ENCODE assay signal across 29 cellular contexts in the genomic region with DNA sequence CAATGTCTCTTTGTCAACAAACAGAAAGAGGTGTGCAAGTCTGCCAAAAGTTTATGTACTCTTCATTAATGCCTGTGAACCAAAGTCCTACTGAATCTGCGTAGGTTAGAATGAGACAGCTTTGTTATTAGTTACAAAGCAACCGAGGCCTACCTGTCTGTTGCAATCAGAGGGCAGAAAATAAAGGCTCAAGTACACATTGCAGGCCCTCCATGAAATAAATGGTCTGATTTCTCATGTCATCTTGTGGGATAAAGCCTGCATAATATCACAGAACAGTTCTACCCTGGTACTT.
"Had no signal": no experiment of that assay in that cellular context is flagged by ENCODE, and none has a peak within 500 bp of the region (broad histone marks: within the 10 kb centered on the region; RNA-seq: fewer than 3 reads in every experiment).

No MANE protein-coding gene starts in this region.

- H3K4me1 ChIP-seq: adrenal gland, body of pancreas, esophagus squamous epithelium, gastroesophageal sphincter, heart right ventricle had no signal

- DNase-seq: activated CD4-positive, alpha-beta memory T cell treated with anti-CD3 and anti-CD28 coated beads for 36 hours; activated CD4-positive, alpha-beta T cell treated with anti-CD3 and anti-CD28 coated beads for 1 hour; activated CD4-positive, alpha-beta T cell treated with anti-CD3 and anti-CD28 coated beads for 4 hours; activated CD4-positive, alpha-beta T cell treated with anti-CD3 and anti-CD28 coated beads, Interleukin-2, amount 50 U/mL, for 1 hour; activated CD8-positive, alpha-beta memory T cell treated with anti-CD3 and anti-CD28 coated beads for 24 hours; activated effector memory CD4-positive, alpha-beta T cell treated with anti-CD3 and anti-CD28 coated beads, Interleukin-2, amount 50 U/mL, for 16 hours; activated naive CD8-positive, alpha-beta T cell treated with anti-CD3 and anti-CD28 coated beads for 36 hours; activated naive CD8-positive, alpha-beta T cell treated with anti-CD3 and anti-CD28 coated beads, Interleukin-2, amount 50 U/mL, for 24 hours; activated T-cell treated with anti-CD3 and anti-CD28 coated beads, Interleukin-2, amount 50 U/mL, for 1 hour; activated T-cell treated with anti-CD3 and anti-CD28 coated beads, Interleukin-2, amount 50 U/mL, for 48 hours; aorta; caudate nucleus; cortex of kidney; effector CD4-positive, alpha-beta T cell; effector memory CD8-positive, alpha-beta T cell; esophagus squamous epithelium; foreskin melanocyte; heart right ventricle; T-helper 1 cell; T-helper 17 cell had no signal

- H3K36me3 Mint-ChIP-seq: activated CD4-positive, alpha-beta memory T cell treated with anti-CD3 and anti-CD28 coated beads for 36 hours; activated naive CD4-positive, alpha-beta T cell treated with anti-CD3 and anti-CD28 coated beads, Interleukin-2, amount 50 U/mL, for 24 hours; activated naive CD8-positive, alpha-beta T cell treated with anti-CD3 and anti-CD28 coated beads for 36 hours; WTC11 had no signal

- H3K9me3 Mint-ChIP-seq: activated CD4-positive, alpha-beta memory T cell treated with anti-CD3 and anti-CD28 coated beads for 36 hours; activated naive CD4-positive, alpha-beta T cell treated with anti-CD3 and anti-CD28 coated beads for 36 hours; activated naive CD4-positive, alpha-beta T cell treated with anti-CD3 and anti-CD28 coated beads, Interleukin-2, amount 50 U/mL, for 24 hours; activated naive CD8-positive, alpha-beta T cell treated with anti-CD3 and anti-CD28 coated beads for 36 hours; activated naive CD8-positive, alpha-beta T cell treated with anti-CD3 and anti-CD28 coated beads, Interleukin-2, amount 50 U/mL, for 24 hours; activated T-helper 1 cell treated with anti-CD3 and anti-CD28 coated beads, Interleukin-12 subunit alpha, Interleukin-12 subunit beta, Interleukin-2, Interleukin-4 antibody, amounts not matched to agents 30 ng/mL and 10 ng/mL and 1 ng/mL, durations not matched to agents 14 hours and 24 hours and 36 hours; activated T-helper 2 cell treated with anti-CD3 and anti-CD28 coated beads, Interferon-gamma antibody, Interleukin-2, Interleukin-4, amounts not matched to agents 10 μg/mL and 5 μg/mL and 100 μg/mL, durations not matched to agents 14 hours and 24 hours and 36 hours; effector memory CD8-positive, alpha-beta T cell; WTC11 had no signal

- H3K4me1 Mint-ChIP-seq: activated naive CD4-positive, alpha-beta T cell treated with anti-CD3 and anti-CD28 coated beads, Interleukin-2, amount 50 U/mL, for 24 hours; activated naive CD8-positive, alpha-beta T cell treated with anti-CD3 and anti-CD28 coated beads for 36 hours; activated naive CD8-positive, alpha-beta T cell treated with anti-CD3 and anti-CD28 coated beads, Interleukin-2, amount 50 U/mL, for 24 hours had no signal

- H3K27ac Mint-ChIP-seq: activated CD4-positive, alpha-beta memory T cell treated with anti-CD3 and anti-CD28 coated beads for 36 hours; activated naive CD4-positive, alpha-beta T cell treated with anti-CD3 and anti-CD28 coated beads for 36 hours; activated naive CD4-positive, alpha-beta T cell treated with anti-CD3 and anti-CD28 coated beads, Interleukin-2, amount 50 U/mL, for 24 hours; activated naive CD8-positive, alpha-beta T cell treated with anti-CD3 and anti-CD28 coated beads for 36 hours; activated naive CD8-positive, alpha-beta T cell treated with anti-CD3 and anti-CD28 coated beads, Interleukin-2, amount 50 U/mL, for 24 hours; activated T-helper 1 cell treated with anti-CD3 and anti-CD28 coated beads, Interleukin-12 subunit alpha, Interleukin-12 subunit beta, Interleukin-2, Interleukin-4 antibody, amounts not matched to agents 30 ng/mL and 10 ng/mL and 1 ng/mL, durations not matched to agents 14 hours and 24 hours and 36 hours; activated T-helper 2 cell treated with anti-CD3 and anti-CD28 coated beads, Interferon-gamma antibody, Interleukin-2, Interleukin-4, amounts not matched to agents 10 μg/mL and 5 μg/mL and 100 μg/mL, durations not matched to agents 14 hours and 24 hours and 36 hours; effector memory CD8-positive, alpha-beta T cell; T-helper 17 cell; WTC11 had no signal

- H3K9me3 ChIP-seq: adrenal gland, body of pancreas, esophagus squamous epithelium, gastroesophageal sphincter, heart right ventricle had no signal

- H3K27ac ChIP-seq: adrenal gland, body of pancreas, esophagus squamous epithelium, gastroesophageal sphincter, heart right ventricle had no signal

- ATAC-seq: activated naive CD8-positive, alpha-beta T cell treated with anti-CD3 and anti-CD28 coated beads, Interleukin-2, amount 50 U/mL, for 24 hours; body of pancreas; effector memory CD8-positive, alpha-beta T cell; gastroesophageal sphincter; heart right ventricle; T-helper 17 cell had no signal

- H3K4me3 Mint-ChIP-seq: activated CD4-positive, alpha-beta memory T cell treated with anti-CD3 and anti-CD28 coated beads for 36 hours; activated naive CD4-positive, alpha-beta T cell treated with anti-CD3 and anti-CD28 coated beads for 36 hours; activated naive CD4-positive, alpha-beta T cell treated with anti-CD3 and anti-CD28 coated beads, Interleukin-2, amount 50 U/mL, for 24 hours; activated naive CD8-positive, alpha-beta T cell treated with anti-CD3 and anti-CD28 coated beads for 36 hours; activated naive CD8-positive, alpha-beta T cell treated with anti-CD3 and anti-CD28 coated beads, Interleukin-2, amount 50 U/mL, for 24 hours; activated T-helper 1 cell treated with anti-CD3 and anti-CD28 coated beads, Interleukin-12 subunit alpha, Interleukin-12 subunit beta, Interleukin-2, Interleukin-4 antibody, amounts not matched to agents 30 ng/mL and 10 ng/mL and 1 ng/mL, durations not matched to agents 14 hours and 24 hours and 36 hours; effector memory CD8-positive, alpha-beta T cell; T-helper 17 cell; WTC11 had no signal

- H3K4me3 ChIP-seq: adrenal gland, body of pancreas, esophagus squamous epithelium, gastroesophageal sphincter, heart right ventricle had no signal

- H3K36me3 ChIP-seq: adrenal gland, esophagus squamous epithelium, gastroesophageal sphincter, heart right ventricle had no signal

- H3K27me3 ChIP-seq: adrenal gland, body of pancreas, gastroesophageal sphincter, heart right ventricle had no signal

- FAIRE-seq: colon had no signal
